In genomic region chr20:478949-479429, GRCh38 we compare ENCODE assay signal across 1 cellular context.
TF ChIP-seq lines count a peak whose summit lies in the region.

No MANE protein-coding gene starts in this region.

TF ChIP-seq in HEK293, 187 proteins besides CTCF, POLR2A, EP300 and RAD21 (continued from another document):
- TF ChIP-seq ZNF398 (tag by site-specific recombination; IDR thresholded peaks at IDR 0.05) (no peak), ZNF16 (tag by site-specific recombination; IDR thresholded peaks at IDR 0.05; ENCODE audit: low read depth) (no peak), KLF7 (tag by site-specific recombination; IDR thresholded peaks at IDR 0.05; ENCODE audit: borderline replicate concordance) (no peak), ZNF776 (tag by site-specific recombination; IDR thresholded peaks at IDR 0.05; ENCODE audit: borderline replicate concordance) (no peak), ZNF639 (tag by site-specific recombination; IDR thresholded peaks at IDR 0.05) (no peak), ZNF785 (tag by site-specific recombination; IDR thresholded peaks at IDR 0.05) (no peak), ZNF560 (tag by site-specific recombination; IDR thresholded peaks at IDR 0.05; ENCODE audit: borderline replicate concordance) (no peak), ZNF169 (tag by site-specific recombination; IDR thresholded peaks at IDR 0.05) (no peak), ZNF157 (tag by site-specific recombination; IDR thresholded peaks at IDR 0.05) (no peak), ZNF248 (tag by site-specific recombination; IDR thresholded peaks at IDR 0.05) (no peak), ZNF654 (tag by site-specific recombination; IDR thresholded peaks at IDR 0.05; ENCODE audit: low read depth) (peak; percentile 63)
- TF ChIP-seq, protein P1, sequence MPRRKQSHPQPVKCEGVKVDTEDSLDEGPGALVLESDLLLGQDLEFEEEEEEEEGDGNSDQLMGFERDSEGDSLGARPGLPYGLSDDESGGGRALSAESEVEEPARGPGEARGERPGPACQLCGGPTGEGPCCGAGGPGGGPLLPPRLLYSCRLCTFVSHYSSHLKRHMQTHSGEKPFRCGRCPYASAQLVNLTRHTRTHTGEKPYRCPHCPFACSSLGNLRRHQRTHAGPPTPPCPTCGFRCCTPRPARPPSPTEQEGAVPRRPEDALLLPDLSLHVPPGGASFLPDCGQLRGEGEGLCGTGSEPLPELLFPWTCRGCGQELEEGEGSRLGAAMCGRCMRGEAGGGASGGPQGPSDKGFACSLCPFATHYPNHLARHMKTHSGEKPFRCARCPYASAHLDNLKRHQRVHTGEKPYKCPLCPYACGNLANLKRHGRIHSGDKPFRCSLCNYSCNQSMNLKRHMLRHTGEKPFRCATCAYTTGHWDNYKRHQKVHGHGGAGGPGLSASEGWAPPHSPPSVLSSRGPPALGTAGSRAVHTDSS (tag by site-specific recombination; IDR thresholded peaks at IDR 0.05), result peak; percentile 78
TF ChIP-seq in HEK293: peak in this region for 3.
